Comparison of ENCODE assay signal across 8 cellular contexts in the genomic region with DNA sequence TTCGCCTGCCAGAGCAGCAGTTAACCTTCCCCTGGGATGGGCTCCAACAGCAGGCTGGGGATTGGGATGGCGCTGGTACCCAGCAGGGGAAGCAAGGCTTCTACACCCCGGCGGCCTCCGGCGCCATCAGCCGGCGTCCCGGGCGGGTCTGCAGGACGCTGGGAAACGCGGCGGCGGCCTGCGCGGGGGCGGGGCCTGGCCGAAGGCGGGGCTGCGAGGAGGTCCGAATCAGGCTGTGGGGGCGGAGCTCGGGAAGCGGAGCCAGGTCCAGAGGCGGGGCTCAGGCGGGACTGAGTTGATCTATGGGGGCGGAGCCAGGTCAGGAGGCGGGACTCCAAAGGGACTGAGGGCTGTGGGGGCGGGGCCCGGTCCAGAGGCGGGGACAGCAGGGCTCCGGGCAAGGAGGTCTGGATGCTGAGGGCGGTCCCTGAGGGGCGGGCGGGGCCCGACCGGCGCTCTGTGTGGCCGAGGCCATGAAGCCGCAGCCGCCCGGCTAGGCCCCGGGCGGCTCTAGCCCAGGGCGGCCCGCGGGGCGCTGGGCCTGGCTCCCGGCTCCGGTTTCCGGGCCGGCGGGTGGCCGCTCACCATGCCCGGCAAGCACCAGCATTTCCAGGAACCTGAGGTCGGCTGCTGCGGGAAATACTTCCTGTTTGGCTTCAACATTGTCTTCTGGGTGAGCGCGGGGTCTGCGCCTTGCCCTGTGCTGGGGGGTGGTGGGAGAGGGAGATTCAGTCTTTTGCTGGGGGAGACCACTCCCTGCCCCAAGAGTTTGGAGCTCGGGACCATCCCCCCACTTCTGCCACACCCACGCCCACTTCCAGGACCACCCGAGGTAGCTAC.
DNase-seq lines count a peak whose midpoint lies in the region; ATAC-seq and TF ChIP-seq lines count a peak whose summit lies in the region.

Gene TSPAN17, plus strand, starts transcription at position 455 of the 840 bp plus-strand sequence. Its CDS starts 132 bp downstream, at position 587.

- peaks cover 50% of the 10 kb centered on the region for H3K4me1 Mint-ChIP-seq in central memory CD8-positive, alpha-beta T cell

- H3K4me3 Mint-ChIP-seq in central memory CD8-positive, alpha-beta T cell: peak within 1 kb of the TSS; percentile 73

- peak; percentile 98 for DNase-seq in AG10803 (ENCODE audit: low read depth)
- DNase-seq in NCI-H446 (lab: John Stamatoyannopoulos, UW): peak; percentile 98 to 100
- peak; percentile 93 for DNase-seq in activated CD4-positive, CD25-positive, alpha-beta regulatory T cell treated with anti-CD3 and anti-CD28 coated beads, Interleukin-2, amount 50 U/mL, for 16 hours (ENCODE audit: low read depth, low spot score)
- peak; percentile 94 to 98 for DNase-seq in central memory CD8-positive, alpha-beta T cell (ENCODE audit: low spot score in 2 of 2)
- DNase-seq in iris pigment epithelial cell (ENCODE audit: low read depth): peak; percentile 98
- DNase-seq in stimulated activated CD4-positive, alpha-beta T cell treated with anti-CD3 and anti-CD28 coated beads, Interleukin-12 subunit alpha, Interleukin-12 subunit beta, amount 100 ng/mL, for 4 hours: peak; percentile 99

- ATAC-seq in GM19035 (IDR thresholded peaks at IDR 0.05; ENCODE audit: unreplicated experiment): peak; percentile 91
- peak; percentile 92 for ATAC-seq in HG03354 (IDR thresholded peaks at IDR 0.05; ENCODE audit: poor library complexity, severe bottlenecking, unreplicated experiment)
- ATAC-seq in central memory CD8-positive, alpha-beta T cell (replicated peaks; ENCODE audit: extremely low read depth, poor library complexity, severe bottlenecking): peak; percentile 76

- H3K4me3 ChIP-seq in AG10803 (ENCODE audit: low read length): peak within 1 kb of the TSS; percentile 87

- H3K9me3 Mint-ChIP-seq in central memory CD8-positive, alpha-beta T cell: no peaks in the 10 kb centered on the region

- no peaks in the 10 kb centered on the region for H3K27me3 Mint-ChIP-seq in central memory CD8-positive, alpha-beta T cell

- peak; percentile 31 for TF ChIP-seq CTCF in AG10803 (conservative IDR thresholded peaks at IDR 0.05; ENCODE audit: low read length)

- peaks cover 4% of the 10 kb centered on the region for H3K36me3 Mint-ChIP-seq in central memory CD8-positive, alpha-beta T cell (ENCODE audit: insufficient read depth)

- peak within 1 kb of the TSS; percentile 88 for H3K27ac Mint-ChIP-seq in central memory CD8-positive, alpha-beta T cell (ENCODE audit: low read depth)

Comparison
In these comparisons a context has a peak if more than half of its experiments do, and no peak if none do; other contexts are left out.
1. Peak in every context shown above with its lines: DNase-seq, ATAC-seq and H3K4me3 ChIP-seq.